19 cellular contexts compared by ENCODE assay signal in the genomic region with DNA sequence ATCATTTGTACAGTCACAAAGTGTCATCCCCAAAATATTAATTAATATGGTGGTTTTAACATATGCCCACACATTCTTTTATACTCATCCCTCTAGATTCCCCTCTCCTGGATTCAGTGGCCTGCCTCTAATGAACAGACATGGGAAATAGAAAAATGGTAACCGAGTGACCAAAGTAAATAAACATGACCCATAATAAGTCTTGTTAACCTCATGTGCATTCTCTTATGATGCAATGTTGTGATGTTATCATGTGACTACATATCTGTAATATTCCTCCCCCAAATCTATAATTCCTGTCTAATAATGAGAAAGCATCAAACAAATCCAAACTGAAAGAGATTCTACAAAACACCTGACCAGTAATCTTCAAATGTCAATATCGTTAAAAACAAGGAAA.
"Had no signal": no experiment of that assay in that cellular context is flagged by ENCODE, and none has a peak within 500 bp of the region (broad histone marks: within the 10 kb centered on the region; RNA-seq: fewer than 3 reads in every experiment).

No MANE protein-coding gene starts in this region.

- DNase-seq: activated B cell treated with CpG ODN at 0.5 μM for 24 hours; activated CD4-positive, alpha-beta T cell treated with anti-CD3 and anti-CD28 coated beads, Interleukin-2, amount 10 ng/mL, durations not matched to agents 7 days and 5 days; activated CD8-positive, alpha-beta memory T cell treated with anti-CD3 and anti-CD28 coated beads for 24 hours; activated naive CD4-positive, alpha-beta T cell treated with anti-CD3 and anti-CD28 coated beads, Interleukin-2, amount 10 ng/mL, durations not matched to agents 7 days and 5 days; activated T-cell treated with anti-CD3 and anti-CD28 coated beads for 4 hours; adrenal gland; body of pancreas; dorsolateral prefrontal cortex; gastrocnemius medialis; heart right ventricle; midbrain; naive thymus-derived CD4-positive, alpha-beta T cell; retina; stimulated activated CD4-positive, alpha-beta T cell treated with anti-CD3 and anti-CD28 coated beads, Interleukin-15, amount 100 ng/mL, for 24 hours; stimulated activated CD4-positive, alpha-beta T cell treated with anti-CD3 and anti-CD28 coated beads, Interleukin-4, amount 100 ng/mL, for 24 hours; stimulated activated naive CD8-positive, alpha-beta T cell treated with anti-CD3 and anti-CD28 coated beads, Interleukin-15, amount 100 ng/mL, for 72 hours had no signal

- H3K9me3 ChIP-seq: adrenal gland, body of pancreas, gastrocnemius medialis, heart right ventricle, thoracic aorta had no signal

- H3K27me3 ChIP-seq: adrenal gland, body of pancreas, dorsolateral prefrontal cortex, gastrocnemius medialis, heart right ventricle had no signal

- H3K9ac ChIP-seq: parathyroid adenoma had no signal

- H3K27ac ChIP-seq: adrenal gland, dorsolateral prefrontal cortex, heart right ventricle, parathyroid adenoma, thoracic aorta had no signal

- H3K4me3 ChIP-seq: adrenal gland, body of pancreas, dorsolateral prefrontal cortex, gastrocnemius medialis, heart right ventricle, thoracic aorta had no signal

- H3K36me3 ChIP-seq: adrenal gland, gastrocnemius medialis, heart right ventricle, thoracic aorta had no signal

- H3K79me2 ChIP-seq: parathyroid adenoma had no signal

- H2AFZ ChIP-seq: parathyroid adenoma had no signal

- ATAC-seq: body of pancreas; esophagus mucosa; gastrocnemius medialis; heart right ventricle; naive thymus-derived CD4-positive, alpha-beta T cell; stimulated activated naive CD8-positive, alpha-beta T cell treated with anti-CD3 and anti-CD28 coated beads, Interleukin-15, amount 100 ng/mL, for 72 hours had no signal

- H3K4me1 ChIP-seq: adrenal gland, parathyroid adenoma had no signal
